In genomic region chr19:18412610-18413239, GRCh38 we compare ENCODE assay signal across 21 cellular contexts. TPM values are rescaled to one million over a fixed set of nuclear protein-coding genes. Genes with fewer than 3 reads are reported as not detected.
DNase-seq lines count a peak whose midpoint lies in the region; ATAC-seq and TF ChIP-seq lines count a peak whose summit lies in the region.
"Had no signal": no experiment of that assay in that cellular context is flagged by ENCODE, and none has a peak within 500 bp of the region (broad histone marks: within the 10 kb centered on the region; RNA-seq: fewer than 3 reads in every experiment).

No MANE protein-coding gene starts in this region.

- no peak for ATAC-seq in stimulated activated naive B cell treated with anti-CD40 and anti-IgM and Interleukin-4, amounts not matched to agents 10 μg/mL and 1 μg/mL and 100 μg/mL, for 72 hours (replicated peaks)
- ATAC-seq: activated CD4-positive, alpha-beta T cell treated with anti-CD3 and anti-CD28 coated beads for 36 hours; activated T-cell treated with anti-CD3 and anti-CD28 coated beads, Interleukin-2, amount 50 U/mL, for 72 hours; CD8-positive, alpha-beta T cell; stimulated activated naive CD8-positive, alpha-beta T cell treated with anti-CD3 and anti-CD28 coated beads, Interleukin-15, amount 100 ng/mL, for 72 hours; T-helper 17 cell had no signal

- in situ Hi-C loops in KBM-7 (cut with MboI; ENCODE audit: low pct_unique_long_range_greater_than_20kb, low sequenced_read_pairs) = no loop called here

- DNase-seq in NCI-H524 (lab: John Stamatoyannopoulos, UW) = peak; percentile 26 to 38
- no peak for DNase-seq in NCI-H524 treated with DMSO at 0.1 percent for 48 hours (lab: John Stamatoyannopoulos, UW)
- no peak for DNase-seq in endothelial cell (ENCODE audit: low spot score)
- DNase-seq in stimulated activated naive B cell treated with anti-CD40 and anti-IgM and Interleukin-4, amounts not matched to agents 10 μg/mL and 1 μg/mL and 100 μg/mL, for 72 hours = no peak
- no peak for DNase-seq in KBM-7
- DNase-seq in CD1c-positive myeloid dendritic cell (ENCODE audit: extremely low spot score) = no peak
- DNase-seq: activated CD4-positive, alpha-beta T cell treated with anti-CD3 and anti-CD28 coated beads for 36 hours; activated naive CD4-positive, alpha-beta T cell treated with anti-CD3 and anti-CD28 coated beads, Interleukin-2, amount 10 ng/mL, durations not matched to agents 7 days and 5 days; activated T-cell treated with anti-CD3 and anti-CD28 coated beads, Interleukin-2, amount 50 U/mL, for 72 hours; CD8-positive, alpha-beta T cell; DMS 273 treated with DMSO at 0.1 percent for 48 hours; IMR-90; NCI-H1105; NCI-H2029; NCI-H2227 treated with DMSO at 0.1 percent for 48 hours; NCI-H774; stimulated activated CD4-positive, alpha-beta T cell treated with anti-CD3 and anti-CD28 coated beads, Interleukin-15, amount 100 ng/mL, for 24 hours; T-helper 17 cell had no signal

- peaks cover 8% of the 10 kb centered on the region for H3K4me1 Mint-ChIP-seq in endothelial cell (ENCODE audit: unreplicated experiment)
- H3K4me1 Mint-ChIP-seq in stimulated activated naive B cell treated with anti-CD40 and anti-IgM and Interleukin-4, amounts not matched to agents 10 μg/mL and 1 μg/mL and 100 μg/mL, for 72 hours = peaks cover 33 to 57% of the 10 kb centered on the region in 2 donors

- H3K9me3 Mint-ChIP-seq in endothelial cell (ENCODE audit: unreplicated experiment) = no peaks in the 10 kb centered on the region
- no peaks in the 10 kb centered on the region for H3K9me3 Mint-ChIP-seq in stimulated activated naive B cell treated with anti-CD40 and anti-IgM and Interleukin-4, amounts not matched to agents 10 μg/mL and 1 μg/mL and 100 μg/mL, for 72 hours
- H3K9me3 Mint-ChIP-seq: activated naive CD4-positive, alpha-beta T cell treated with anti-CD3 and anti-CD28 coated beads, Interleukin-2, amount 10 ng/mL, durations not matched to agents 7 days and 5 days; activated T-cell treated with anti-CD3 and anti-CD28 coated beads, Interleukin-2, amount 50 U/mL, for 72 hours; CD8-positive, alpha-beta T cell; dendritic cell treated with granulocyte-macrophage colony-stimulating factor and Interleukin-4, amounts not matched to agents 40 ng/mL and 50 ng/mL, for 4 days; stimulated activated naive CD8-positive, alpha-beta T cell treated with anti-CD3 and anti-CD28 coated beads, Interleukin-15, amount 100 ng/mL, for 72 hours had no signal

- H3K36me3 Mint-ChIP-seq in endothelial cell (ENCODE audit: low read depth, unreplicated experiment) = no peaks in the 10 kb centered on the region
- no peaks in the 10 kb centered on the region for H3K36me3 Mint-ChIP-seq in stimulated activated naive B cell treated with anti-CD40 and anti-IgM and Interleukin-4, amounts not matched to agents 10 μg/mL and 1 μg/mL and 100 μg/mL, for 72 hours
- H3K36me3 Mint-ChIP-seq: CD8-positive, alpha-beta T cell had no signal

- H3K4me3 Mint-ChIP-seq in endothelial cell (ENCODE audit: unreplicated experiment) = peak overlapping the region; percentile 24
- no peak overlapping the region for H3K4me3 Mint-ChIP-seq in stimulated activated naive B cell treated with anti-CD40 and anti-IgM and Interleukin-4, amounts not matched to agents 10 μg/mL and 1 μg/mL and 100 μg/mL, for 72 hours
- H3K4me3 Mint-ChIP-seq: activated CD4-positive, alpha-beta T cell treated with anti-CD3 and anti-CD28 coated beads for 36 hours; activated naive CD4-positive, alpha-beta T cell treated with anti-CD3 and anti-CD28 coated beads, Interleukin-2, amount 10 ng/mL, durations not matched to agents 7 days and 5 days; activated T-cell treated with anti-CD3 and anti-CD28 coated beads, Interleukin-2, amount 50 U/mL, for 72 hours; CD8-positive, alpha-beta T cell; dendritic cell treated with granulocyte-macrophage colony-stimulating factor and Interleukin-4, amounts not matched to agents 40 ng/mL and 50 ng/mL, for 4 days; stimulated activated naive CD8-positive, alpha-beta T cell treated with anti-CD3 and anti-CD28 coated beads, Interleukin-15, amount 100 ng/mL, for 72 hours had no signal

- no peak for TF ChIP-seq CTCF in endothelial cell (IDR thresholded peaks at IDR 0.05; ENCODE audit: unreplicated experiment)

- H3K27me3 Mint-ChIP-seq in endothelial cell (ENCODE audit: unreplicated experiment) = peaks cover 15% of the 10 kb centered on the region
- H3K27me3 Mint-ChIP-seq in stimulated activated naive B cell treated with anti-CD40 and anti-IgM and Interleukin-4, amounts not matched to agents 10 μg/mL and 1 μg/mL and 100 μg/mL, for 72 hours = peaks cover 50 to 67% of the 10 kb centered on the region in 2 donors
- H3K27me3 Mint-ChIP-seq: T-helper 17 cell had no signal

- H3K27ac Mint-ChIP-seq in endothelial cell (ENCODE audit: unreplicated experiment) = no peak overlapping the region
- H3K27ac Mint-ChIP-seq in stimulated activated naive B cell treated with anti-CD40 and anti-IgM and Interleukin-4, amounts not matched to agents 10 μg/mL and 1 μg/mL and 100 μg/mL, for 72 hours = peak overlapping the region; percentile 42
- H3K27ac Mint-ChIP-seq: activated CD4-positive, alpha-beta T cell treated with anti-CD3 and anti-CD28 coated beads for 36 hours; activated naive CD4-positive, alpha-beta T cell treated with anti-CD3 and anti-CD28 coated beads, Interleukin-2, amount 10 ng/mL, durations not matched to agents 7 days and 5 days; activated T-cell treated with anti-CD3 and anti-CD28 coated beads, Interleukin-2, amount 50 U/mL, for 72 hours; CD8-positive, alpha-beta T cell; stimulated activated naive CD8-positive, alpha-beta T cell treated with anti-CD3 and anti-CD28 coated beads, Interleukin-15, amount 100 ng/mL, for 72 hours; T-helper 17 cell had no signal

RNA-seq across cellular contexts. Expression of gene SSBP4, which starts 6.5 kb away (rescaled TPM):
- 60.7 TPM for total RNA-seq in endothelial cell (ENCODE audit: unreplicated experiment)

RNA-seq across cellular contexts. Expression of gene LRRC25, which starts 15.3 kb away (rescaled TPM):
- total RNA-seq in endothelial cell (ENCODE audit: unreplicated experiment) = not detected
- total RNA-seq: activated CD4-positive, alpha-beta T cell treated with anti-CD3 and anti-CD28 coated beads for 36 hours; activated T-cell treated with anti-CD3 and anti-CD28 coated beads, Interleukin-2, amount 50 U/mL, for 72 hours; IMR-90 had no signal

RNA-seq across cellular contexts. Expression of gene ISYNA1, which starts 25.2 kb away (rescaled TPM):
- total RNA-seq in endothelial cell (ENCODE audit: unreplicated experiment) = 68.5 TPM

RNA-seq across cellular contexts. Expression of gene GDF15, which starts 26.8 kb away (rescaled TPM):
- total RNA-seq in endothelial cell (ENCODE audit: unreplicated experiment) = 1.3 TPM
- total RNA-seq: activated CD4-positive, alpha-beta T cell treated with anti-CD3 and anti-CD28 coated beads for 36 hours; CD8-positive, alpha-beta T cell; mononuclear cell had no signal

Comparison
In these comparisons a context has a peak if more than half of its experiments do, and no peak if none do; other contexts are left out.
1. DNase-seq: peak in NCI-H524 (2 of 2); none in NCI-H524 treated with DMSO at 0.1 percent for 48 hours (single experiment), endothelial cell (single experiment), stimulated activated naive B cell treated with anti-CD40 and anti-IgM and Interleukin-4, amounts not matched to agents 10 μg/mL and 1 μg/mL and 100 μg/mL, for 72 hours (single experiment), KBM-7 (single experiment) and CD1c-positive myeloid dendritic cell (single experiment).